In genomic region chr17:79831367-79832210, GRCh38 we compare ENCODE assay signal across 1 cellular context.
TF ChIP-seq lines count a peak whose summit lies in the region.

No MANE protein-coding gene starts in this region.

TF ChIP-seq in K562, 482 proteins besides CTCF, POLR2A, EP300 and RAD21 (continued from another document and continues in another):
- no peak for TF ChIP-seq ZMIZ1 (IDR thresholded peaks at IDR 0.05; ENCODE audit: low read depth in 2 of 2, low read length in 2 of 2)
- TF ChIP-seq BRF2 (IDR thresholded peaks at IDR 0.05; ENCODE audit: borderline replicate concordance, insufficient read depth, insufficient read length), result no peak
- TF ChIP-seq ZNF232 (CRISPR knock-in tag; IDR thresholded peaks at IDR 0.05), result no peak
- TF ChIP-seq ZNF324 (CRISPR knock-in tag; IDR thresholded peaks at IDR 0.05), result no peak
- no peak for TF ChIP-seq NFATC3 (IDR thresholded peaks at IDR 0.05)
- no peak for TF ChIP-seq ZNF3 (CRISPR knock-in tag; IDR thresholded peaks at IDR 0.05)
- TF ChIP-seq ZBTB9 (CRISPR knock-in tag; IDR thresholded peaks at IDR 0.05), result peak; percentile 77
- TF ChIP-seq KDM2B (CRISPR knock-in tag; IDR thresholded peaks at IDR 0.05), result no peak
- TF ChIP-seq REST (CRISPR knock-in tag; IDR thresholded peaks at IDR 0.05; ENCODE audit: low read depth), result no peak
- TF ChIP-seq POLR2B (IDR thresholded peaks at IDR 0.05; ENCODE audit: low read depth, partially characterized antibody), result peak; percentile 47
- TF ChIP-seq CLOCK (CRISPR knock-in tag; IDR thresholded peaks at IDR 0.05; ENCODE audit: borderline replicate concordance), result no peak
- no peak for TF ChIP-seq HOMEZ (CRISPR knock-in tag; IDR thresholded peaks at IDR 0.05)
- TF ChIP-seq DPF2 (IDR thresholded peaks at IDR 0.05), result peak; percentile 32; the same call in 1 of the 2 replicates
- TF ChIP-seq PHB2 (IDR thresholded peaks at IDR 0.05; ENCODE audit: low read depth), result no peak
- 0 out of 2 replicates have a peak, but pooled peaks have one; percentile 11 for TF ChIP-seq ZBTB33 (CRISPR knock-in tag; IDR thresholded peaks at IDR 0.05)
- TF ChIP-seq HSF4 (CRISPR knock-in tag; IDR thresholded peaks at IDR 0.05; ENCODE audit: borderline replicate concordance), result no peak
- peak; percentile 27 for TF ChIP-seq CXXC5 (CRISPR knock-in tag; IDR thresholded peaks at IDR 0.05)
- TF ChIP-seq TAL1 (IDR thresholded peaks at IDR 0.05), result no peak
- no peak for TF ChIP-seq MCM5 (IDR thresholded peaks at IDR 0.05; ENCODE audit: low read depth)
- TF ChIP-seq STAT6 (CRISPR knock-in tag; IDR thresholded peaks at IDR 0.05), result no peak
- TF ChIP-seq CUX1 (CRISPR knock-in tag; IDR thresholded peaks at IDR 0.05), result peak; percentile 87
- no peak for TF ChIP-seq HDAC6 (IDR thresholded peaks at IDR 0.05; ENCODE audit: low read depth, low read length)
- no peak for TF ChIP-seq CBX5 (IDR thresholded peaks at IDR 0.05; ENCODE audit: borderline replicate concordance, low read depth)
- no peak for TF ChIP-seq ZNF41 (CRISPR knock-in tag; conservative IDR thresholded peaks at IDR 0.05)
- TF ChIP-seq MXI1 (IDR thresholded peaks at IDR 0.05; ENCODE audit: low read depth, low read length), result 0 out of 2 replicates have a peak, but pooled peaks have one; percentile 28
- TF ChIP-seq ZNF785 (CRISPR knock-in tag; IDR thresholded peaks at IDR 0.05), result no peak
